17 cellular contexts compared by ENCODE assay signal in the genomic region with DNA sequence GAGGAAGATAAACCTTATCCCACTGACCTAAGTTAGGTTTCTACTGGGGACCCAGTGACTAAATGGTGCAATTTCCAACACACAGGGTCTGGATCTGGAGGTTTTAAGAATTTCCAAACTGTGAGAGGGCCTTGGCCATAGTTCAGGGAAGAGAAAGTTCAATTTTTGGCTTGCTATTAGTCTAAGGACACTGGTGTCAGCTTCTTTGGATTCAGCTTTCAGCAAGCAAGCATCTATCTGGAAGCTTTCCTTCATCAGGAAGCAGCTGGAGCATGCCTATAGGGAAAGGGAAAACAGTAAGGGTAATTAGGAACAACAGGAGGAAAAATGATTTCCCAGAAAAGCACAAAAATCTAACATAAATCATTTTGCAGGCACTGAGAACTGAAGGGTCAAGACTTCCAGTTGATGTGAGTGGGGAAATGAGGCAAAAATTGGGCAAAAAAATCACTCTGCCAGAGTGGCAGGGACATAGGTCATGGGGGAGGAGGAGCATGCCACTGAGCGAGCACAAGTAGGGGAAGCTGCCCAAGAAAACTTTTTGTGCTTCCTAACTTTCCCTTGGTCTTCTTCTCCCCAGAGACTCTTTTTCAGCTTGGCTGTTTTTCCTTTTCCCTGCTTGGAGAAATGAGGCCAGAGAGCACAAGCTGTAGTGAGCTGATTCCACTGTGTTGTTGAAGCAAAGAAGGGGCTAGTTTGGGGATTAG.
DNase-seq lines count a peak whose midpoint lies in the region; ATAC-seq, FAIRE-seq and TF ChIP-seq lines count a peak whose summit lies in the region.
"Had no signal": no experiment of that assay in that cellular context is flagged by ENCODE, and none has a peak within 500 bp of the region (broad histone marks: within the 10 kb centered on the region; RNA-seq: fewer than 3 reads in every experiment).

No MANE protein-coding gene starts in this region.

- no peaks in the 10 kb centered on the region for H3K79me2 ChIP-seq in osteoblast (ENCODE audit: insufficient read depth, low read length)

- no peaks in the 10 kb centered on the region for H3K27me3 Mint-ChIP-seq in activated naive CD8-positive, alpha-beta T cell treated with anti-CD3 and anti-CD28 coated beads for 36 hours

- H3K4me3 ChIP-seq in liver (ENCODE audit: low read depth in 1 of 3, low read length in 3 of 3), result no peak overlapping the region
- H3K4me3 ChIP-seq in right lobe of liver, result no peak overlapping the region
- H3K4me3 ChIP-seq in ovary, result no peak overlapping the region
- H3K4me3 ChIP-seq in aorta (ENCODE audit: low read length in 2 of 2), result no peak overlapping the region
- H3K4me3 ChIP-seq in osteoblast (ENCODE audit: insufficient read depth, low read length), result no peak overlapping the region
- H3K4me3 ChIP-seq: BLaER1 treated with 17β-estradiol and CSF1 and Interleukin-3, amounts not matched to agents 10 nM and 100 nM had no signal

- no peaks in the 10 kb centered on the region for H4K20me1 ChIP-seq in osteoblast (ENCODE audit: insufficient read depth, low read length)
- H4K20me1 ChIP-seq: BLaER1 treated with 17β-estradiol and CSF1 and Interleukin-3, amounts not matched to agents 10 nM and 100 nM had no signal

- H3K27ac ChIP-seq in liver (ENCODE audit: low read depth in 1 of 2, low read length in 2 of 2) (no peak overlapping the region), right lobe of liver (no peak overlapping the region), ovary (no peak overlapping the region), aorta (ENCODE audit: low read depth in 1 of 2, low read length in 2 of 2) (no peak overlapping the region), osteoblast (ENCODE audit: low read depth, low read length) (no peak overlapping the region)
- H3K27ac ChIP-seq: BLaER1 treated with 17β-estradiol and CSF1 and Interleukin-3, amounts not matched to agents 10 nM and 100 nM had no signal

- H3K9me3 ChIP-seq in liver (ENCODE audit: control insufficient read depth in 4 of 4, low read length in 3 of 4) (no peaks in the 10 kb centered on the region), right lobe of liver (no peaks in the 10 kb centered on the region), ovary (no peaks in the 10 kb centered on the region), aorta (ENCODE audit: control insufficient read depth, low read length) (no peaks in the 10 kb centered on the region), osteoblast (ENCODE audit: low read depth, low read length) (no peaks in the 10 kb centered on the region)
- H3K9me3 ChIP-seq: BLaER1 treated with 17β-estradiol and CSF1 and Interleukin-3, amounts not matched to agents 10 nM and 100 nM had no signal

- no peak overlapping the region for H3K27ac Mint-ChIP-seq in activated naive CD8-positive, alpha-beta T cell treated with anti-CD3 and anti-CD28 coated beads for 36 hours

- no peak for TF ChIP-seq CTCF in liver (IDR thresholded peaks at IDR 0.05; ENCODE audit: low read depth, low read length, missing input control)
- TF ChIP-seq CTCF in right lobe of liver (IDR thresholded peaks at IDR 0.05), result no peak
- no peak for TF ChIP-seq CTCF in ovary (IDR thresholded peaks at IDR 0.05)
- TF ChIP-seq CTCF in osteoblast (IDR thresholded peaks at IDR 0.05; ENCODE audit: extremely low read depth, low read depth, low read length), result no peak

- TF ChIP-seq POLR2A in right lobe of liver (IDR thresholded peaks at IDR 0.05) (no peak), ovary (IDR thresholded peaks at IDR 0.05) (no peak)

- H3K9ac ChIP-seq in liver (ENCODE audit: low read depth in 1 of 2, low read length in 2 of 2), result no peak overlapping the region
- H3K9ac ChIP-seq: BLaER1 treated with 17β-estradiol and CSF1 and Interleukin-3, amounts not matched to agents 10 nM and 100 nM had no signal

- no peak for TF ChIP-seq EP300 in ovary (IDR thresholded peaks at IDR 0.05)

- DNase-seq in right lobe of liver (no peak), left ventricle myocardium superior (peak; percentile 27), ovary (peak in 3 of 5 donors; percentile 11 to 25 (median 13)), aorta (no peak), urothelium cell line (ENCODE audit: low spot score) (no peak), osteoblast (ENCODE audit: insufficient read length, low spot score, missing footprints) (no peak)
- no peak for DNase-seq in activated naive CD8-positive, alpha-beta T cell treated with anti-CD3 and anti-CD28 coated beads for 36 hours
- DNase-seq: DND-41, NCI-H1105, NCI-H187, NCI-H446 treated with DMSO at 0.1 percent for 48 hours, NCI-H748 treated with DMSO at 0.1 percent for 48 hours, RPMI8226 had no signal

- H3K36me3 Mint-ChIP-seq in activated naive CD8-positive, alpha-beta T cell treated with anti-CD3 and anti-CD28 coated beads for 36 hours, result no peaks in the 10 kb centered on the region

- intact Hi-C loops in right lobe of liver (cut with DNase I) (no loop called here), left ventricle myocardium superior (cut with micrococcal nuclease) (no loop called here), ovary (cut with DNase I) (no loop called here), aorta (cut with DNase I) (no loop called here)

- no peaks in the 10 kb centered on the region for H3K4me1 Mint-ChIP-seq in activated naive CD8-positive, alpha-beta T cell treated with anti-CD3 and anti-CD28 coated beads for 36 hours

- FAIRE-seq in urothelium cell line (lab: Jason Lieb, UNC), result no peak
- FAIRE-seq: A204.1, G401.6 had no signal

- H3K9me3 Mint-ChIP-seq in activated naive CD8-positive, alpha-beta T cell treated with anti-CD3 and anti-CD28 coated beads for 36 hours, result no peaks in the 10 kb centered on the region

- ATAC-seq in right lobe of liver (no peak), left ventricle myocardium superior (peak; percentile 95), aorta (ENCODE audit: low FRiP score) (peak; percentile 80)

- no peak overlapping the region for H2AFZ ChIP-seq in osteoblast (ENCODE audit: low read length)

- H3K27me3 ChIP-seq in liver (ENCODE audit: control insufficient read depth in 4 of 4, insufficient read depth in 4 of 4, low read length in 3 of 4), result no peaks in the 10 kb centered on the region
- no peaks in the 10 kb centered on the region for H3K27me3 ChIP-seq in right lobe of liver
- no peaks in the 10 kb centered on the region for H3K27me3 ChIP-seq in ovary
- peaks cover 0 to 2% of the 10 kb centered on the region in 2 donors for H3K27me3 ChIP-seq in aorta (ENCODE audit: control insufficient read depth in 1 of 2, insufficient read depth in 2 of 2, low read length in 1 of 2)
- H3K27me3 ChIP-seq in osteoblast (ENCODE audit: insufficient read depth, low read length), result no peaks in the 10 kb centered on the region
- H3K27me3 ChIP-seq: BLaER1 treated with 17β-estradiol and CSF1 and Interleukin-3, amounts not matched to agents 10 nM and 100 nM had no signal

- H3K4me2 ChIP-seq in osteoblast (ENCODE audit: insufficient read depth, low read length), result no peak overlapping the region
- H3K4me2 ChIP-seq: BLaER1 treated with 17β-estradiol and CSF1 and Interleukin-3, amounts not matched to agents 10 nM and 100 nM had no signal

- no peak overlapping the region for H3K4me3 Mint-ChIP-seq in activated naive CD8-positive, alpha-beta T cell treated with anti-CD3 and anti-CD28 coated beads for 36 hours

- H3K36me3 ChIP-seq in liver (ENCODE audit: control insufficient read depth in 4 of 4, insufficient read depth in 3 of 4, low read depth in 1 of 4, low read length in 3 of 4) (no peaks in the 10 kb centered on the region), right lobe of liver (no peaks in the 10 kb centered on the region), ovary (no peaks in the 10 kb centered on the region), aorta (ENCODE audit: control insufficient read depth in 1 of 2, insufficient read depth in 2 of 2, low read length in 1 of 2) (no peaks in the 10 kb centered on the region), osteoblast (ENCODE audit: insufficient read depth, low read length) (no peaks in the 10 kb centered on the region)
- H3K36me3 ChIP-seq: BLaER1 treated with 17β-estradiol and CSF1 and Interleukin-3, amounts not matched to agents 10 nM and 100 nM had no signal

- no peaks in the 10 kb centered on the region for H3K4me1 ChIP-seq in liver (ENCODE audit: control insufficient read depth in 4 of 4, insufficient read depth in 4 of 4, low read length in 3 of 4)
- H3K4me1 ChIP-seq in right lobe of liver, result no peaks in the 10 kb centered on the region
- H3K4me1 ChIP-seq in ovary (ENCODE audit: insufficient read depth), result no peaks in the 10 kb centered on the region
- H3K4me1 ChIP-seq in aorta (ENCODE audit: control insufficient read depth in 1 of 2, insufficient read depth in 2 of 2, low read length in 2 of 2), result no peaks in the 10 kb centered on the region
- no peaks in the 10 kb centered on the region for H3K4me1 ChIP-seq in osteoblast (ENCODE audit: insufficient read depth, low read length)
- H3K4me1 ChIP-seq: BLaER1 treated with 17β-estradiol and CSF1 and Interleukin-3, amounts not matched to agents 10 nM and 100 nM had no signal

- no peak for TF ChIP-seq RAD21 in liver (IDR thresholded peaks at IDR 0.05)

- WGBS in liver, result 64% methylated on average over 1 of the region's 1 CpG
- WGBS in right lobe of liver (ENCODE audit: insufficient coverage, low coverage, low lambda C conversion rate, missing lambda C conversion rate), result 50% methylated on average over 1 of the region's 1 CpG
- WGBS in ovary, 3 donors, result 10 to 25% (median 18%) methylated on average over 1 of the region's 1 CpG
- 0% methylated on average over 1 of the region's 1 CpG for WGBS in aorta, 2 donors

TF ChIP-seq in liver, 16 proteins besides CTCF, POLR2A, EP300 and RAD21:
- TF ChIP-seq FOXA2 (IDR thresholded peaks at IDR 0.05), result no peak
- TF ChIP-seq HNF4A (conservative IDR thresholded peaks at IDR 0.05), result no peak
- no peak for TF ChIP-seq EGR1 (IDR thresholded peaks at IDR 0.05; ENCODE audit: low read depth in 2 of 2)
- TF ChIP-seq NR2F2 (IDR thresholded peaks at IDR 0.05), result peak; percentile 76

Comparison
In these comparisons a context has a peak if more than half of its experiments do, and no peak if none do; other contexts are left out.
1. ATAC-seq: peak in left ventricle myocardium superior (single experiment) and aorta (single experiment); none in right lobe of liver (0 of 4).
2. DNase-seq: peak in left ventricle myocardium superior (single experiment) and ovary (3 of 5); none in right lobe of liver (0 of 3), aorta (0 of 2), urothelium cell line (single experiment), osteoblast (single experiment) and activated naive CD8-positive, alpha-beta T cell treated with anti-CD3 and anti-CD28 coated beads for 36 hours (single experiment).